Comparison of ENCODE assay signal across 1 cellular context in the genomic region with DNA sequence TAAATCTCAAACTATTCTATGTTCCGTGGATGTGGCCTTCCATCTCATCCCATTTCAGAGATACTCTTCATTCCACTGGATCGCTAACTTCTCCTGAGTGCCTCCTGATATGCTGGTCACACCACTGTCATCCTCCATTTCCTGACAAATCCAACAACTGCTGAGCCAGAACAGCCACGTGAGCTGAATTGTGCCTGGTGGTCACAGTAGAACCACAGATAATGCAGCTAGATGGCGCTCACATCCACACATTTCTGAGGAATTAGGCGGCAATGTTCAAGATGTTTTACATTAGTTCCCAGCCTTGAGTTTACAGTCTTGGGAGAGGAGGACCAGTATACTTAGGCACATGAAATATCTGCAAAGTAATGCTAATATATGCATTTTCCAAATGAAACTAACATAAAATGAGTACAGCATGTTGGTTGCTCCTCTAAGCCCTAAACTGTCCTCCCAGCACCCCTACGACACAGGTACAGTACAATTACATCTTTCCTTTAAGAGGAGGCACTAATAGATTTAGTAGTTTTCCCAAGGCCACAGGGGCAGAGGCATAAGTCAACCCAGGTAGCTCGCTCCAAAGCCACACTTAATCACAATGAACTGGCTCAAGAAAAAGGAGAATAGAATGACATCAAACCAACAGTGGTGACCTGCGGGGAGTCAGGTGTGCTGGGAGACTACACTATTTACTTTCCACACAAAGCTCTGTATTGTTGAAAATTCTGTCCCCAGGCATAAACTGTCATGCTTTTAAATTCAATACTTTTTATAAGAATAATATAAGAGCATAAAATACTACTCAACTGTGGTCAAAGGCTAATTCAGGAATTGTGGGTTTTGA.
TF ChIP-seq lines count a peak whose summit lies in the region.

No MANE protein-coding gene starts in this region.

TF ChIP-seq in HepG2, 621 proteins besides CTCF, POLR2A, EP300 and RAD21 (continued from another document and continues in another):
- TF ChIP-seq ZNF446 (CRISPR knock-in tag; IDR thresholded peaks at IDR 0.05) (no peak), ZBTB38 (CRISPR knock-in tag; IDR thresholded peaks at IDR 0.05) (no peak), ZNF180 (CRISPR knock-in tag; IDR thresholded peaks at IDR 0.05; ENCODE audit: borderline replicate concordance, low read depth) (no peak), ZC3H13 (CRISPR knock-in tag; IDR thresholded peaks at IDR 0.05) (no peak), RFX3 (CRISPR knock-in tag; IDR thresholded peaks at IDR 0.05) (no peak), ARNTL (CRISPR knock-in tag; IDR thresholded peaks at IDR 0.05) (peak; percentile 76; the same call in 1 of the 2 replicates), STAG1 (CRISPR knock-in tag; IDR thresholded peaks at IDR 0.05) (peak; percentile 92), ZNF547 (CRISPR knock-in tag; IDR thresholded peaks at IDR 0.05) (no peak), ESRRA (CRISPR knock-in tag; IDR thresholded peaks at IDR 0.05; ENCODE audit: low read depth) (no peak), RAD51 (IDR thresholded peaks at IDR 0.05; ENCODE audit: borderline replicate concordance) (no peak), CREM (IDR thresholded peaks at IDR 0.05) (no peak), CREM (CRISPR knock-in tag; IDR thresholded peaks at IDR 0.05) (no peak), ZNF776 (CRISPR knock-in tag; IDR thresholded peaks at IDR 0.05) (no peak), ISL2 (CRISPR knock-in tag; IDR thresholded peaks at IDR 0.05) (no peak), KAT2B (IDR thresholded peaks at IDR 0.05; ENCODE audit: borderline replicate concordance, low read depth, low read length) (no peak), BORCS8-MEF2B (CRISPR knock-in tag; IDR thresholded peaks at IDR 0.05) (no peak), ZZZ3 (CRISPR knock-in tag; IDR thresholded peaks at IDR 0.05; ENCODE audit: borderline replicate concordance) (no peak), FOSL2 (CRISPR knock-in tag; IDR thresholded peaks at IDR 0.05) (0 out of 2 replicates have a peak, but pooled peaks have one; percentile 16), ZNF615 (CRISPR knock-in tag; IDR thresholded peaks at IDR 0.05; ENCODE audit: borderline replicate concordance) (no peak), ARNT2 (CRISPR knock-in tag; IDR thresholded peaks at IDR 0.05; ENCODE audit: low read depth) (no peak), HNRNPL (IDR thresholded peaks at IDR 0.05; ENCODE audit: low read depth, low read length) (no peak), MXD4 (CRISPR knock-in tag; IDR thresholded peaks at IDR 0.05) (0 out of 2 replicates have a peak, but pooled peaks have one; percentile 40), NCOR1 (IDR thresholded peaks at IDR 0.05; ENCODE audit: borderline replicate concordance, low read length) (no peak), TARDBP (CRISPR knock-in tag; IDR thresholded peaks at IDR 0.05) (no peak), TBX3 (IDR thresholded peaks at IDR 0.05; ENCODE audit: borderline replicate concordance) (no peak), EZH2 (conservative IDR thresholded peaks at IDR 0.05; ENCODE audit: low read depth, low read length) (no peak), SKI (IDR thresholded peaks at IDR 0.05; ENCODE audit: partially characterized antibody) (no peak)
- TF ChIP-seq, protein P1, sequence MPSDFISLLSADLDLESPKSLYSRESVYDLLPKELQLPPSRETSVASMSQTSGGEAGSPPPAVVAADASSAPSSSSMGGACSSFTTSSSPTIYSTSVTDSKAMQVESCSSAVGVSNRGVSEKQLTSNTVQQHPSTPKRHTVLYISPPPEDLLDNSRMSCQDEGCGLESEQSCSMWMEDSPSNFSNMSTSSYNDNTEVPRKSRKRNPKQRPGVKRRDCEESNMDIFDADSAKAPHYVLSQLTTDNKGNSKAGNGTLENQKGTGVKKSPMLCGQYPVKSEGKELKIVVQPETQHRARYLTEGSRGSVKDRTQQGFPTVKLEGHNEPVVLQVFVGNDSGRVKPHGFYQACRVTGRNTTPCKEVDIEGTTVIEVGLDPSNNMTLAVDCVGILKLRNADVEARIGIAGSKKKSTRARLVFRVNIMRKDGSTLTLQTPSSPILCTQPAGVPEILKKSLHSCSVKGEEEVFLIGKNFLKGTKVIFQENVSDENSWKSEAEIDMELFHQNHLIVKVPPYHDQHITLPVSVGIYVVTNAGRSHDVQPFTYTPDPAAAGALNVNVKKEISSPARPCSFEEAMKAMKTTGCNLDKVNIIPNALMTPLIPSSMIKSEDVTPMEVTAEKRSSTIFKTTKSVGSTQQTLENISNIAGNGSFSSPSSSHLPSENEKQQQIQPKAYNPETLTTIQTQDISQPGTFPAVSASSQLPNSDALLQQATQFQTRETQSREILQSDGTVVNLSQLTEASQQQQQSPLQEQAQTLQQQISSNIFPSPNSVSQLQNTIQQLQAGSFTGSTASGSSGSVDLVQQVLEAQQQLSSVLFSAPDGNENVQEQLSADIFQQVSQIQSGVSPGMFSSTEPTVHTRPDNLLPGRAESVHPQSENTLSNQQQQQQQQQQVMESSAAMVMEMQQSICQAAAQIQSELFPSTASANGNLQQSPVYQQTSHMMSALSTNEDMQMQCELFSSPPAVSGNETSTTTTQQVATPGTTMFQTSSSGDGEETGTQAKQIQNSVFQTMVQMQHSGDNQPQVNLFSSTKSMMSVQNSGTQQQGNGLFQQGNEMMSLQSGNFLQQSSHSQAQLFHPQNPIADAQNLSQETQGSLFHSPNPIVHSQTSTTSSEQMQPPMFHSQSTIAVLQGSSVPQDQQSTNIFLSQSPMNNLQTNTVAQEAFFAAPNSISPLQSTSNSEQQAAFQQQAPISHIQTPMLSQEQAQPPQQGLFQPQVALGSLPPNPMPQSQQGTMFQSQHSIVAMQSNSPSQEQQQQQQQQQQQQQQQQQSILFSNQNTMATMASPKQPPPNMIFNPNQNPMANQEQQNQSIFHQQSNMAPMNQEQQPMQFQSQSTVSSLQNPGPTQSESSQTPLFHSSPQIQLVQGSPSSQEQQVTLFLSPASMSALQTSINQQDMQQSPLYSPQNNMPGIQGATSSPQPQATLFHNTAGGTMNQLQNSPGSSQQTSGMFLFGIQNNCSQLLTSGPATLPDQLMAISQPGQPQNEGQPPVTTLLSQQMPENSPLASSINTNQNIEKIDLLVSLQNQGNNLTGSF (CRISPR knock-in tag; IDR thresholded peaks at IDR 0.05): no peak
- TF ChIP-seq, protein P2, sequence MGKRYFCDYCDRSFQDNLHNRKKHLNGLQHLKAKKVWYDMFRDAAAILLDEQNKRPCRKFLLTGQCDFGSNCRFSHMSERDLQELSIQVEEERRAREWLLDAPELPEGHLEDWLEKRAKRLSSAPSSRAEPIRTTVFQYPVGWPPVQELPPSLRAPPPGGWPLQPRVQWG (CRISPR knock-in tag; IDR thresholded peaks at IDR 0.05; ENCODE audit: borderline replicate concordance, low read depth): no peak
- TF ChIP-seq, protein P3, sequence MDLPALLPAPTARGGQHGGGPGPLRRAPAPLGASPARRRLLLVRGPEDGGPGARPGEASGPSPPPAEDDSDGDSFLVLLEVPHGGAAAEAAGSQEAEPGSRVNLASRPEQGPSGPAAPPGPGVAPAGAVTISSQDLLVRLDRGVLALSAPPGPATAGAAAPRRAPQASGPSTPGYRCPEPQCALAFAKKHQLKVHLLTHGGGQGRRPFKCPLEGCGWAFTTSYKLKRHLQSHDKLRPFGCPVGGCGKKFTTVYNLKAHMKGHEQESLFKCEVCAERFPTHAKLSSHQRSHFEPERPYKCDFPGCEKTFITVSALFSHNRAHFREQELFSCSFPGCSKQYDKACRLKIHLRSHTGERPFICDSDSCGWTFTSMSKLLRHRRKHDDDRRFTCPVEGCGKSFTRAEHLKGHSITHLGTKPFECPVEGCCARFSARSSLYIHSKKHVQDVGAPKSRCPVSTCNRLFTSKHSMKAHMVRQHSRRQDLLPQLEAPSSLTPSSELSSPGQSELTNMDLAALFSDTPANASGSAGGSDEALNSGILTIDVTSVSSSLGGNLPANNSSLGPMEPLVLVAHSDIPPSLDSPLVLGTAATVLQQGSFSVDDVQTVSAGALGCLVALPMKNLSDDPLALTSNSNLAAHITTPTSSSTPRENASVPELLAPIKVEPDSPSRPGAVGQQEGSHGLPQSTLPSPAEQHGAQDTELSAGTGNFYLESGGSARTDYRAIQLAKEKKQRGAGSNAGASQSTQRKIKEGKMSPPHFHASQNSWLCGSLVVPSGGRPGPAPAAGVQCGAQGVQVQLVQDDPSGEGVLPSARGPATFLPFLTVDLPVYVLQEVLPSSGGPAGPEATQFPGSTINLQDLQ (CRISPR knock-in tag; IDR thresholded peaks at IDR 0.05): no peak
- TF ChIP-seq, protein P4, sequence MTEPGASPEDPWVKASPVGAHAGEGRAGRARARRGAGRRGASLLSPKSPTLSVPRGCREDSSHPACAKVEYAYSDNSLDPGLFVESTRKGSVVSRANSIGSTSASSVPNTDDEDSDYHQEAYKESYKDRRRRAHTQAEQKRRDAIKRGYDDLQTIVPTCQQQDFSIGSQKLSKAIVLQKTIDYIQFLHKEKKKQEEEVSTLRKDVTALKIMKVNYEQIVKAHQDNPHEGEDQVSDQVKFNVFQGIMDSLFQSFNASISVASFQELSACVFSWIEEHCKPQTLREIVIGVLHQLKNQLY (CRISPR knock-in tag; IDR thresholded peaks at IDR 0.05): no peak
- TF ChIP-seq, protein P5, sequence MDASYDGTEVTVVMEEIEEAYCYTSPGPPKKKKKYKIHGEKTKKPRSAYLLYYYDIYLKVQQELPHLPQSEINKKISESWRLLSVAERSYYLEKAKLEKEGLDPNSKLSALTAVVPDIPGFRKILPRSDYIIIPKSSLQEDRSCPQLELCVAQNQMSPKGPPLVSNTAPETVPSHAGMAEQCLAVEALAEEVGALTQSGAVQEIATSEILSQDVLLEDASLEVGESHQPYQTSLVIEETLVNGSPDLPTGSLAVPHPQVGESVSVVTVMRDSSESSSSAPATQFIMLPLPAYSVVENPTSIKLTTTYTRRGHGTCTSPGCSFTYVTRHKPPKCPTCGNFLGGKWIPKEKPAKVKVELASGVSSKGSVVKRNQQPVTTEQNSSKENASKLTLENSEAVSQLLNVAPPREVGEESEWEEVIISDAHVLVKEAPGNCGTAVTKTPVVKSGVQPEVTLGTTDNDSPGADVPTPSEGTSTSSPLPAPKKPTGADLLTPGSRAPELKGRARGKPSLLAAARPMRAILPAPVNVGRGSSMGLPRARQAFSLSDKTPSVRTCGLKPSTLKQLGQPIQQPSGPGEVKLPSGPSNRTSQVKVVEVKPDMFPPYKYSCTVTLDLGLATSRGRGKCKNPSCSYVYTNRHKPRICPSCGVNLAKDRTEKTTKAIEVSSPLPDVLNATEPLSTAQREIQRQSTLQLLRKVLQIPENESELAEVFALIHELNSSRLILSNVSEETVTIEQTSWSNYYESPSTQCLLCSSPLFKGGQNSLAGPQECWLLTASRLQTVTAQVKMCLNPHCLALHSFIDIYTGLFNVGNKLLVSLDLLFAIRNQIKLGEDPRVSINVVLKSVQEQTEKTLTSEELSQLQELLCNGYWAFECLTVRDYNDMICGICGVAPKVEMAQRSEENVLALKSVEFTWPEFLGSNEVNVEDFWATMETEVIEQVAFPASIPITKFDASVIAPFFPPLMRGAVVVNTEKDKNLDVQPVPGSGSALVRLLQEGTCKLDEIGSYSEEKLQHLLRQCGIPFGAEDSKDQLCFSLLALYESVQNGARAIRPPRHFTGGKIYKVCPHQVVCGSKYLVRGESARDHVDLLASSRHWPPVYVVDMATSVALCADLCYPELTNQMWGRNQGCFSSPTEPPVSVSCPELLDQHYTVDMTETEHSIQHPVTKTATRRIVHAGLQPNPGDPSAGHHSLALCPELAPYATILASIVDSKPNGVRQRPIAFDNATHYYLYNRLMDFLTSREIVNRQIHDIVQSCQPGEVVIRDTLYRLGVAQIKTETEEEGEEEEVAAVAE (CRISPR knock-in tag; IDR thresholded peaks at IDR 0.05; ENCODE audit: borderline replicate concordance): no peak
- TF ChIP-seq, protein P6, sequence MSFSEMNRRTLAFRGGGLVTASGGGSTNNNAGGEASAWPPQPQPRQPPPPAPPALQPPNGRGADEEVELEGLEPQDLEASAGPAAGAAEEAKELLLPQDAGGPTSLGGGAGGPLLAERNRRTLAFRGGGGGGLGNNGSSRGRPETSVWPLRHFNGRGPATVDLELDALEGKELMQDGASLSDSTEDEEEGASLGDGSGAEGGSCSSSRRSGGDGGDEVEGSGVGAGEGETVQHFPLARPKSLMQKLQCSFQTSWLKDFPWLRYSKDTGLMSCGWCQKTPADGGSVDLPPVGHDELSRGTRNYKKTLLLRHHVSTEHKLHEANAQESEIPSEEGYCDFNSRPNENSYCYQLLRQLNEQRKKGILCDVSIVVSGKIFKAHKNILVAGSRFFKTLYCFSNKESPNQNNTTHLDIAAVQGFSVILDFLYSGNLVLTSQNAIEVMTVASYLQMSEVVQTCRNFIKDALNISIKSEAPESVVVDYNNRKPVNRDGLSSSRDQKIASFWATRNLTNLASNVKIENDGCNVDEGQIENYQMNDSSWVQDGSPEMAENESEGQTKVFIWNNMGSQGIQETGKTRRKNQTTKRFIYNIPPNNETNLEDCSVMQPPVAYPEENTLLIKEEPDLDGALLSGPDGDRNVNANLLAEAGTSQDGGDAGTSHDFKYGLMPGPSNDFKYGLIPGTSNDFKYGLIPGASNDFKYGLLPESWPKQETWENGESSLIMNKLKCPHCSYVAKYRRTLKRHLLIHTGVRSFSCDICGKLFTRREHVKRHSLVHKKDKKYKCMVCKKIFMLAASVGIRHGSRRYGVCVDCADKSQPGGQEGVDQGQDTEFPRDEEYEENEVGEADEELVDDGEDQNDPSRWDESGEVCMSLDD (CRISPR knock-in tag; IDR thresholded peaks at IDR 0.05; ENCODE audit: borderline replicate concordance): no peak
- TF ChIP-seq, protein P7, sequence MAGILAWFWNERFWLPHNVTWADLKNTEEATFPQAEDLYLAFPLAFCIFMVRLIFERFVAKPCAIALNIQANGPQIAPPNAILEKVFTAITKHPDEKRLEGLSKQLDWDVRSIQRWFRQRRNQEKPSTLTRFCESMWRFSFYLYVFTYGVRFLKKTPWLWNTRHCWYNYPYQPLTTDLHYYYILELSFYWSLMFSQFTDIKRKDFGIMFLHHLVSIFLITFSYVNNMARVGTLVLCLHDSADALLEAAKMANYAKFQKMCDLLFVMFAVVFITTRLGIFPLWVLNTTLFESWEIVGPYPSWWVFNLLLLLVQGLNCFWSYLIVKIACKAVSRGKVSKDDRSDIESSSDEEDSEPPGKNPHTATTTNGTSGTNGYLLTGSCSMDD (CRISPR knock-in tag; IDR thresholded peaks at IDR 0.05): no peak
- TF ChIP-seq, protein P8, sequence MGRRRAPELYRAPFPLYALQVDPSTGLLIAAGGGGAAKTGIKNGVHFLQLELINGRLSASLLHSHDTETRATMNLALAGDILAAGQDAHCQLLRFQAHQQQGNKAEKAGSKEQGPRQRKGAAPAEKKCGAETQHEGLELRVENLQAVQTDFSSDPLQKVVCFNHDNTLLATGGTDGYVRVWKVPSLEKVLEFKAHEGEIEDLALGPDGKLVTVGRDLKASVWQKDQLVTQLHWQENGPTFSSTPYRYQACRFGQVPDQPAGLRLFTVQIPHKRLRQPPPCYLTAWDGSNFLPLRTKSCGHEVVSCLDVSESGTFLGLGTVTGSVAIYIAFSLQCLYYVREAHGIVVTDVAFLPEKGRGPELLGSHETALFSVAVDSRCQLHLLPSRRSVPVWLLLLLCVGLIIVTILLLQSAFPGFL (CRISPR knock-in tag; IDR thresholded peaks at IDR 0.05): no peak
